11 cellular contexts compared by ENCODE assay signal in the genomic region with DNA sequence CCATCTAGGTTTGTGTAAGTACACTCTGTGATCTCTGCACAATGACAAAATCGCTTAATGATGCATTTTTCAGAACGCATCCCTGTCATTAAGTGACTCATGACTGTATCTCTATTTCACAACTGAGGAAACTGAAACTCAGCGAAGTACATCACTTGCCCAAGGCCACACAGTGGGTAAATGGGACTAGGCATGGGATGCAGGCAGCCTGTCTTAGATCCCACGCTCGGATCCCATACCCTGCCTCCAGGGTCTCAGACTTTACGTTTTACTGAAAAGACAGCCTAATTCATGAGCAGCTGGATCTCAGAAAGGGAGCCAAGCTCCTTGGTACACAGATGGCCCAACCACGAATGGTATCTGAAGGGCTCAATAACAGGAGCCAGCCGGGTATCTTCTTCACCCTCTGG. TPM values are rescaled to one million over a fixed set of nuclear protein-coding genes. Genes with fewer than 3 reads are reported as not detected.
DNase-seq lines count a peak whose midpoint lies in the region; ATAC-seq and TF ChIP-seq lines count a peak whose summit lies in the region.
"Had no signal": no experiment of that assay in that cellular context is flagged by ENCODE, and none has a peak within 500 bp of the region (broad histone marks: within the 10 kb centered on the region; RNA-seq: fewer than 3 reads in every experiment).

No MANE protein-coding gene starts in this region.

- H3K27ac ChIP-seq in CD8-positive, alpha-beta T cell (ENCODE audit: low read depth, low read length), result no peak overlapping the region
- H3K27ac ChIP-seq: hepatocyte had no signal

- CTCF ChIA-PET in CD8-positive, alpha-beta T cell (lab: Charles Lee), result interaction anchor here (1.4 to 2.4 kb wide), 2 partner anchors 35 to 38 kb away, joined by 3 to 5 read pairs; no protein-coding TSS in a partner anchor

- peak overlapping the region; percentile 9 for H3K4me3 Mint-ChIP-seq in dendritic cell treated with granulocyte-macrophage colony-stimulating factor and Interleukin-4, amounts not matched to agents 40 ng/mL and 50 ng/mL, for 4 days
- H3K4me3 Mint-ChIP-seq in CD8-positive, alpha-beta T cell, result no peak overlapping the region

- no peak for TF ChIP-seq CTCF in CD8-positive, alpha-beta T cell (IDR thresholded peaks at IDR 0.05)

- H3K4me1 Mint-ChIP-seq in dendritic cell treated with granulocyte-macrophage colony-stimulating factor and Interleukin-4, amounts not matched to agents 40 ng/mL and 50 ng/mL, for 4 days (ENCODE audit: low read depth), result peaks cover 55% of the 10 kb centered on the region
- peaks cover 20% of the 10 kb centered on the region for H3K4me1 Mint-ChIP-seq in CD8-positive, alpha-beta T cell (ENCODE audit: low read depth)

- no peaks in the 10 kb centered on the region for H3K27me3 ChIP-seq in CD8-positive, alpha-beta T cell (ENCODE audit: insufficient read depth, low read length)
- H3K27me3 ChIP-seq: hepatocyte had no signal

- no peaks in the 10 kb centered on the region for H3K27me3 Mint-ChIP-seq in dendritic cell treated with granulocyte-macrophage colony-stimulating factor and Interleukin-4, amounts not matched to agents 40 ng/mL and 50 ng/mL, for 4 days
- no peaks in the 10 kb centered on the region for H3K27me3 Mint-ChIP-seq in CD8-positive, alpha-beta T cell (ENCODE audit: low read depth)

- peaks cover 24% of the 10 kb centered on the region for H3K4me1 ChIP-seq in CD8-positive, alpha-beta T cell (ENCODE audit: insufficient read depth, low read length)

- H3K9me3 ChIP-seq in CD8-positive, alpha-beta T cell (ENCODE audit: low read length), result no peaks in the 10 kb centered on the region

- no peaks in the 10 kb centered on the region for H3K36me3 ChIP-seq in CD8-positive, alpha-beta T cell (ENCODE audit: insufficient read depth, low read length)

- H3K36me3 Mint-ChIP-seq in dendritic cell treated with granulocyte-macrophage colony-stimulating factor and Interleukin-4, amounts not matched to agents 40 ng/mL and 50 ng/mL, for 4 days (ENCODE audit: low read depth), result peaks cover 9% of the 10 kb centered on the region
- H3K36me3 Mint-ChIP-seq in CD8-positive, alpha-beta T cell, result peaks cover 3% of the 10 kb centered on the region

- no peaks in the 10 kb centered on the region for H3K9me3 Mint-ChIP-seq in dendritic cell treated with granulocyte-macrophage colony-stimulating factor and Interleukin-4, amounts not matched to agents 40 ng/mL and 50 ng/mL, for 4 days
- no peaks in the 10 kb centered on the region for H3K9me3 Mint-ChIP-seq in CD8-positive, alpha-beta T cell

- DNase-seq in stimulated activated CD4-positive, alpha-beta T cell treated with anti-CD3 and anti-CD28 coated beads, Interleukin-4, amount 100 ng/mL, for 24 hours, result peak; percentile 15
- no peak for DNase-seq in stimulated activated CD4-positive, alpha-beta T cell treated with anti-CD3 and anti-CD28 coated beads, Interleukin-2, amount 100 ng/mL, for 24 hours
- DNase-seq in NOMO-1 treated with dmso at 0.1 percent for 144 hours (lab: John Stamatoyannopoulos, UW; ENCODE audit: unreplicated experiment) (peak; percentile 73), HUDEP-2 (lab: John Stamatoyannopoulos, UW; ENCODE audit: unreplicated experiment in 76 of 76) (no peak), NCI-H1048 (lab: John Stamatoyannopoulos, UW) (no peak)
- DNase-seq in CD8-positive, alpha-beta T cell, result no peak
- DNase-seq: NCI-H2107, T-helper 9 cell had no signal

- ATAC-seq in CD8-positive, alpha-beta T cell, result no peak
- no peak for ATAC-seq in GM18502 (IDR thresholded peaks at IDR 0.05; ENCODE audit: poor library complexity, unreplicated experiment)

- POLR2A ChIA-PET in CD8-positive, alpha-beta T cell (lab: Charles Lee), result no interaction called here

- intact Hi-C loops in dendritic cell treated with granulocyte-macrophage colony-stimulating factor and Interleukin-4, amounts not matched to agents 40 ng/mL and 50 ng/mL, for 4 days (cut with micrococcal nuclease), result no loop called here
- intact Hi-C loops in CD8-positive, alpha-beta T cell (cut with DNase I, micrococcal nuclease), result no loop called here

- peak overlapping the region; percentile 98 for H3K27ac Mint-ChIP-seq in dendritic cell treated with granulocyte-macrophage colony-stimulating factor and Interleukin-4, amounts not matched to agents 40 ng/mL and 50 ng/mL, for 4 days
- H3K27ac Mint-ChIP-seq in CD8-positive, alpha-beta T cell, result no peak overlapping the region

- H3K4me3 ChIP-seq in CD8-positive, alpha-beta T cell (ENCODE audit: low read depth, low read length), result no peak overlapping the region
- H3K4me3 ChIP-seq: hepatocyte had no signal

RNA-seq across cellular contexts. Expression of a gene that starts 2.4 kb away (rescaled TPM):
- total RNA-seq in CD8-positive, alpha-beta T cell, result 10 to 100 TPM; 20.3 to 22.5 TPM

RNA-seq across cellular contexts. Expression of a gene that starts 25.7 kb away (rescaled TPM):
- total RNA-seq in CD8-positive, alpha-beta T cell, result 1 to 10 TPM; 8.1 to 8.4 TPM

RNA-seq across cellular contexts. Expression of a gene that starts 41.1 kb away (rescaled TPM):
- 1 to 10 TPM; 7.3 to 9.1 TPM for total RNA-seq in CD8-positive, alpha-beta T cell

RNA-seq across cellular contexts. Expression of a gene that starts 44.1 kb away (rescaled TPM):
- total RNA-seq in CD8-positive, alpha-beta T cell, result not detected

Comparison
In these comparisons a context has a peak if more than half of its experiments do, and no peak if none do; other contexts are left out.
1. DNase-seq: peak in stimulated activated CD4-positive, alpha-beta T cell treated with anti-CD3 and anti-CD28 coated beads, Interleukin-4, amount 100 ng/mL, for 24 hours (single experiment) and NOMO-1 treated with dmso at 0.1 percent for 144 hours (single experiment); none in stimulated activated CD4-positive, alpha-beta T cell treated with anti-CD3 and anti-CD28 coated beads, Interleukin-2, amount 100 ng/mL, for 24 hours (0 of 2), HUDEP-2 (0 of 76), NCI-H1048 (single experiment) and CD8-positive, alpha-beta T cell (0 of 7).